In the genomic region with DNA sequence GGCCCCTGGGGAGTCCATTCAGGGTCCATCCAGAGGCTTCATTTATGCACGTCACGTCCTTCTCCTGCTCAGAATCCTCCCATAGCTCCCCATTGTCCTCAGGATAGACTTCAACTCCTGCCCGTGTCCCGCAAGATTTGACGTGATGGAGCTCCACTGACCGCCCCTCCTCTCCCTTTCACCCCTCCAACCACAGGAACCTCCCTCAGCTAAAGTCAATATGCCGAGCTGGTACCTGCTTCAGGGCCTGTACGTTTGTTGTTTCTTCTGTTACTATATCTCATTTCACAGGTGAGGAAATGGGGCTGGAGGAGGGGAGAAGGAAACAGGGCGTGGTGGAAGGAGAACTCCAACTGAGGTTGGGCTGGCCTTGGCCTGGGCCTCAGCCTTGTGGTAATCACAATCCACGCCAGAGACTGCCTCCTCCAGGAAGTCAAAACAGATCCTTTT, we compare ENCODE assay signal across 19 cellular contexts. TPM values are rescaled to one million over a fixed set of nuclear protein-coding genes. Genes with fewer than 3 reads are reported as not detected.
DNase-seq lines count a peak whose midpoint lies in the region; ATAC-seq, FAIRE-seq and TF ChIP-seq lines count a peak whose summit lies in the region.
"Had no signal": no experiment of that assay in that cellular context is flagged by ENCODE, and none has a peak within 500 bp of the region (broad histone marks: within the 10 kb centered on the region; RNA-seq: fewer than 3 reads in every experiment).

No MANE protein-coding gene starts in this region.

- CTCF ChIA-PET in activated naive CD4-positive, alpha-beta T cell treated with anti-CD3 and anti-CD28 coated beads for 36 hours (lab: Charles Lee), result no interaction called here

- H3K9me3 ChIP-seq in kidney (ENCODE audit: control insufficient read depth in 1 of 2, low read length in 2 of 2) (no peaks in the 10 kb centered on the region), trophoblast cell (ENCODE audit: insufficient read depth, low read depth, low read length) (no peaks in the 10 kb centered on the region)
- H3K9me3 ChIP-seq: MG63 had no signal

- H3K4me2 ChIP-seq in trophoblast cell (ENCODE audit: low read length), result no peak overlapping the region
- H3K4me2 ChIP-seq: KMS-11 had no signal

- no peak overlapping the region for H2AFZ ChIP-seq in trophoblast cell (ENCODE audit: insufficient read depth, low read length, poor library complexity)

- H2BK120ac ChIP-seq in trophoblast cell (ENCODE audit: insufficient read depth, low read length, poor library complexity), result no peak overlapping the region

- H3K36me3 ChIP-seq in kidney (ENCODE audit: control insufficient read depth in 1 of 2, insufficient read depth in 2 of 2, low read length in 2 of 2), result no peaks in the 10 kb centered on the region
- H3K36me3 ChIP-seq in trophoblast cell (ENCODE audit: control insufficient read depth in 1 of 2, insufficient read depth in 2 of 2, low read length in 2 of 2), result no peaks in the 10 kb centered on the region
- H3K36me3 ChIP-seq: MG63 had no signal

- no peak for TF ChIP-seq CTCF in kidney (IDR thresholded peaks at IDR 0.05; ENCODE audit: borderline replicate concordance, extremely low read depth, insufficient read depth)

- ATAC-seq in GM19023 (IDR thresholded peaks at IDR 0.05; ENCODE audit: unreplicated experiment), result no peak
- ATAC-seq: GM12878, Panc1, Right ventricle myocardium inferior had no signal

- H3K27me3 ChIP-seq in trophoblast cell (ENCODE audit: insufficient read depth, low read length), result no peaks in the 10 kb centered on the region
- H3K27me3 ChIP-seq: MG63 had no signal

- no peaks in the 10 kb centered on the region for H3K79me2 ChIP-seq in trophoblast cell (ENCODE audit: control insufficient read depth, insufficient read depth, low read length, poor library complexity)

- no peak overlapping the region for H3K4me3 Mint-ChIP-seq in activated naive CD4-positive, alpha-beta T cell treated with anti-CD3 and anti-CD28 coated beads, Interleukin-2, amount 50 U/mL, for 24 hours
- no peak overlapping the region for H3K4me3 Mint-ChIP-seq in activated naive CD4-positive, alpha-beta T cell treated with anti-CD3 and anti-CD28 coated beads for 36 hours

- no peak overlapping the region for H2BK12ac ChIP-seq in trophoblast cell (ENCODE audit: low read length)

- H4K91ac ChIP-seq in trophoblast cell (ENCODE audit: low read depth, low read length), result no peak overlapping the region

- H3K36me3 Mint-ChIP-seq in activated naive CD4-positive, alpha-beta T cell treated with anti-CD3 and anti-CD28 coated beads, Interleukin-2, amount 50 U/mL, for 24 hours, result no peaks in the 10 kb centered on the region
- H3K36me3 Mint-ChIP-seq in activated naive CD4-positive, alpha-beta T cell treated with anti-CD3 and anti-CD28 coated beads for 36 hours (ENCODE audit: low read depth), result no peaks in the 10 kb centered on the region

- no peak overlapping the region for H3K18ac ChIP-seq in trophoblast cell (ENCODE audit: low read length)

- no peak for DNase-seq in activated naive CD4-positive, alpha-beta T cell treated with anti-CD3 and anti-CD28 coated beads for 36 hours
- DNase-seq in MV-4-11 (lab: John Stamatoyannopoulos, UW) (peak; percentile 17), kidney (peak; percentile 26), trophoblast cell (no peak), UCSD-AML1 (lab: John Stamatoyannopoulos, UW; ENCODE audit: unreplicated experiment) (no peak), inferior parietal cortex (ENCODE audit: extremely low spot score) (no peak)
- DNase-seq: HCEC 1CT, MG63, NCI-H187 treated with DMSO at 0.1 percent for 48 hours, NCI-H2171, NCI-H774 had no signal

- H4K8ac ChIP-seq in trophoblast cell (ENCODE audit: low read depth, low read length), result no peak overlapping the region

- no peak overlapping the region for H4K12ac ChIP-seq in trophoblast cell (ENCODE audit: low read depth, low read length)

- no peak overlapping the region for H3K14ac ChIP-seq in trophoblast cell (ENCODE audit: low read length)

- peaks cover 10% of the 10 kb centered on the region for H3K79me1 ChIP-seq in trophoblast cell (ENCODE audit: low read length)

- H2AK5ac ChIP-seq in trophoblast cell (ENCODE audit: low read length), result peak overlapping the region; percentile 22

- no peak overlapping the region for H3K27ac ChIP-seq in kidney (ENCODE audit: low read depth in 2 of 2, low read length in 2 of 2)
- H3K27ac ChIP-seq in trophoblast cell (ENCODE audit: low read depth, low read length), result no peak overlapping the region
- H3K27ac ChIP-seq: KMS-11 had no signal

- H2BK5ac ChIP-seq in trophoblast cell (ENCODE audit: low read depth, low read length, poor library complexity), result no peak overlapping the region

- no peaks in the 10 kb centered on the region for H3K27me3 Mint-ChIP-seq in activated naive CD4-positive, alpha-beta T cell treated with anti-CD3 and anti-CD28 coated beads, Interleukin-2, amount 50 U/mL, for 24 hours
- H3K27me3 Mint-ChIP-seq in activated naive CD4-positive, alpha-beta T cell treated with anti-CD3 and anti-CD28 coated beads for 36 hours (ENCODE audit: low read depth), result no peaks in the 10 kb centered on the region

- no peak for FAIRE-seq in kidney (lab: Jason Lieb, UNC)
- FAIRE-seq: A204.1, GM12878, GM18507 had no signal

- H3K4me3 ChIP-seq in kidney (ENCODE audit: low read length in 2 of 2) (no peak overlapping the region), trophoblast cell (ENCODE audit: low read depth, low read length) (no peak overlapping the region)
- H3K4me3 ChIP-seq: GM12878, MG63 had no signal

- no peak overlapping the region for H3K23ac ChIP-seq in trophoblast cell (ENCODE audit: low read length)

- peaks cover 2 to 5% of the 10 kb centered on the region in 2 donors for H3K4me1 ChIP-seq in kidney (ENCODE audit: control insufficient read depth in 1 of 2, insufficient read depth in 1 of 2, low read depth in 1 of 2, low read length in 2 of 2)
- peaks cover 9 to 11% of the 10 kb centered on the region in 2 experiments for H3K4me1 ChIP-seq in trophoblast cell (ENCODE audit: control insufficient read depth in 1 of 2, insufficient read depth in 2 of 2, low read length in 2 of 2)

- H3K9ac ChIP-seq in kidney (ENCODE audit: low read length in 2 of 2) (no peak overlapping the region), trophoblast cell (ENCODE audit: low read length) (no peak overlapping the region)
- H3K9ac ChIP-seq: KMS-11 had no signal

- H3K4me1 Mint-ChIP-seq in activated naive CD4-positive, alpha-beta T cell treated with anti-CD3 and anti-CD28 coated beads, Interleukin-2, amount 50 U/mL, for 24 hours, result no peaks in the 10 kb centered on the region
- H3K4me1 Mint-ChIP-seq in activated naive CD4-positive, alpha-beta T cell treated with anti-CD3 and anti-CD28 coated beads for 36 hours (ENCODE audit: low read depth), result no peaks in the 10 kb centered on the region

- intact Hi-C loops in activated naive CD4-positive, alpha-beta T cell treated with anti-CD3 and anti-CD28 coated beads for 36 hours (cut with micrococcal nuclease), result no loop called here
- intact Hi-C loops in kidney (cut with DNase I), result loop anchor here (10.0 kb wide), 1 partner anchor 46 kb away; no protein-coding TSS in a partner anchor

- no peak overlapping the region for H3K4ac ChIP-seq in trophoblast cell (ENCODE audit: low read depth, low read length)

- WGBS in trophoblast cell (ENCODE audit: extremely low coverage, insufficient coverage, insufficient read length), result no CpG with 5 or more reads among the region's 10 CpGs

- peak overlapping the region; percentile 3 for H3K27ac Mint-ChIP-seq in activated naive CD4-positive, alpha-beta T cell treated with anti-CD3 and anti-CD28 coated beads, Interleukin-2, amount 50 U/mL, for 24 hours
- H3K27ac Mint-ChIP-seq in activated naive CD4-positive, alpha-beta T cell treated with anti-CD3 and anti-CD28 coated beads for 36 hours, result no peak overlapping the region

- H3K9me3 Mint-ChIP-seq in activated naive CD4-positive, alpha-beta T cell treated with anti-CD3 and anti-CD28 coated beads, Interleukin-2, amount 50 U/mL, for 24 hours, result no peaks in the 10 kb centered on the region
- no peaks in the 10 kb centered on the region for H3K9me3 Mint-ChIP-seq in activated naive CD4-positive, alpha-beta T cell treated with anti-CD3 and anti-CD28 coated beads for 36 hours

RNA-seq across cellular contexts. Expression of a gene that starts 38.6 kb away (rescaled TPM):
- 10 to 100 TPM; 38.5 to 38.6 TPM for total RNA-seq in activated naive CD4-positive, alpha-beta T cell treated with anti-CD3 and anti-CD28 coated beads for 36 hours
- 81.4 TPM for total RNA-seq in kidney
- 33.6 TPM for polyA plus RNA-seq in kidney (ENCODE audit: insufficient read depth, low read depth, low replicate concordance)
- 167 and 177 TPM in 2 replicates for polyA plus RNA-seq in trophoblast cell (2013)

Comparison
In these comparisons a context has a peak if more than half of its experiments do, and no peak if none do; other contexts are left out.
1. DNase-seq: peak in MV-4-11 (single experiment) and kidney (single experiment); none in activated naive CD4-positive, alpha-beta T cell treated with anti-CD3 and anti-CD28 coated beads for 36 hours (single experiment), trophoblast cell (0 of 2), UCSD-AML1 (single experiment) and inferior parietal cortex (single experiment).